Comparison of ENCODE assay signal across 9 cellular contexts in the genomic region with DNA sequence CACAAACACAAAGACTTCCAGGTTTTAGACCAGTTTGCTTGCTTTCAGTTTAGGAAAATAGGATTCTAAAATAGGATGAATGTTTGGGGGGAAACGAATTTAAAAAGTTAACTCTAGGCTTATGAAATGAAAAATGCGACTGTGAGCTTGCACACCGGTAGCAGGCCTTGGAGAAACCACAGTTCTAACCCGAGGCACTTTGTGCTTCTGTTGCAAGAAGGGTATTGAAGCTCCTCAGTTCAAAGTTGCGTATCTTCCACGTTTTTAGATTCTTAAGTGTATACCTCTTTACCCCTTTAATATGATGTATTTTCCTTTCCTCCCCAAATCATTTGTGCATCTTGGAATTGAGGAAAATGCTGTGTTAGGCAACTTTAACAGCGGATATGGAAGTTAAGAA. TPM values are rescaled to one million over a fixed set of nuclear protein-coding genes. Genes with fewer than 3 reads are reported as not detected.
DNase-seq lines count a peak whose midpoint lies in the region; ATAC-seq and TF ChIP-seq lines count a peak whose summit lies in the region.
"Had no signal": no experiment of that assay in that cellular context is flagged by ENCODE, and none has a peak within 500 bp of the region (broad histone marks: within the 10 kb centered on the region; RNA-seq: fewer than 3 reads in every experiment).

No MANE protein-coding gene starts in this region.

- no peak for TF ChIP-seq POLR2A in testis (IDR thresholded peaks at IDR 0.05)

- peak overlapping the region; percentile 90 for H3K27ac Mint-ChIP-seq in activated CD4-positive, alpha-beta T cell treated with anti-CD3 and anti-CD28 coated beads, Interleukin-2, amount 10 ng/mL, durations not matched to agents 24 days and 14 days
- H3K27ac Mint-ChIP-seq in activated B cell treated with CpG ODN at 0.5 μM for 24 hours, result no peak overlapping the region

- intact Hi-C loops in activated CD4-positive, alpha-beta T cell treated with anti-CD3 and anti-CD28 coated beads, Interleukin-2, amount 10 ng/mL, durations not matched to agents 24 days and 14 days (cut with micrococcal nuclease), result loop anchor here (1.0 to 5.0 kb wide), 6 partner anchors 43 to 273 kb away; no protein-coding TSS in a partner anchor
- intact Hi-C loops in activated B cell treated with CpG ODN at 0.5 μM for 24 hours (cut with micrococcal nuclease), result loop anchor here (2.0 to 10.0 kb wide), 3 partner anchors 129 to 1989 kb away; a partner anchor contains a TSS
- intact Hi-C loops in testis (cut with DNase I; ENCODE audit: low total_unique reads), result no loop called here

- peaks cover 12% of the 10 kb centered on the region for H3K27me3 ChIP-seq in iPS-18a (ENCODE audit: control insufficient read depth, insufficient read depth, low read length)
- H3K27me3 ChIP-seq in testis, result no peaks in the 10 kb centered on the region

- POLR2A ChIA-PET in activated B cell treated with CpG ODN at 0.5 μM for 24 hours (lab: Charles Lee), result no interaction called here

- no peak overlapping the region for H3K9ac ChIP-seq in iPS-18a (ENCODE audit: low read length)

- 41 to 56% methylated on average over 7 of the region's 7 CpGs for WGBS in testis, 2 donors

- H3K27me3 Mint-ChIP-seq in activated CD4-positive, alpha-beta T cell treated with anti-CD3 and anti-CD28 coated beads, Interleukin-2, amount 10 ng/mL, durations not matched to agents 24 days and 14 days, result no peaks in the 10 kb centered on the region
- H3K27me3 Mint-ChIP-seq in activated B cell treated with CpG ODN at 0.5 μM for 24 hours, result no peaks in the 10 kb centered on the region

- CTCF ChIA-PET in activated B cell treated with CpG ODN at 0.5 μM for 24 hours (lab: Charles Lee), result interaction anchor here (1.2 to 1.6 kb wide), 2 partner anchors 56 to 152 kb away, joined by 3 to 8 read pairs; no protein-coding TSS in a partner anchor

- peak overlapping the region; percentile 96 for H3K4me3 Mint-ChIP-seq in activated CD4-positive, alpha-beta T cell treated with anti-CD3 and anti-CD28 coated beads, Interleukin-2, amount 10 ng/mL, durations not matched to agents 24 days and 14 days
- H3K4me3 Mint-ChIP-seq in activated B cell treated with CpG ODN at 0.5 μM for 24 hours, result peak overlapping the region; percentile 92

- H3K4me3 ChIP-seq in iPS-18a (ENCODE audit: low read length) (peak overlapping the region; percentile 79), testis (peak overlapping the region; percentile 12 to 51)

- H3K36me3 Mint-ChIP-seq in activated CD4-positive, alpha-beta T cell treated with anti-CD3 and anti-CD28 coated beads, Interleukin-2, amount 10 ng/mL, durations not matched to agents 24 days and 14 days (ENCODE audit: low read depth), result peaks cover 63% of the 10 kb centered on the region
- H3K36me3 Mint-ChIP-seq in activated B cell treated with CpG ODN at 0.5 μM for 24 hours (ENCODE audit: low read depth), result peaks cover 29% of the 10 kb centered on the region

- H3K9me3 ChIP-seq in iPS-18a (ENCODE audit: control insufficient read depth, low read depth, low read length) (no peaks in the 10 kb centered on the region), testis (no peaks in the 10 kb centered on the region)

- H3K4me1 Mint-ChIP-seq in activated CD4-positive, alpha-beta T cell treated with anti-CD3 and anti-CD28 coated beads, Interleukin-2, amount 10 ng/mL, durations not matched to agents 24 days and 14 days, result peaks cover 63% of the 10 kb centered on the region
- H3K4me1 Mint-ChIP-seq in activated B cell treated with CpG ODN at 0.5 μM for 24 hours, result peaks cover 66% of the 10 kb centered on the region

- ATAC-seq in activated B cell treated with CpG ODN at 0.5 μM for 24 hours (ENCODE audit: low read depth) (no peak), GM18861 (IDR thresholded peaks at IDR 0.05; ENCODE audit: unreplicated experiment) (no peak)

- H3K9me3 Mint-ChIP-seq in activated CD4-positive, alpha-beta T cell treated with anti-CD3 and anti-CD28 coated beads, Interleukin-2, amount 10 ng/mL, durations not matched to agents 24 days and 14 days, result no peaks in the 10 kb centered on the region
- H3K9me3 Mint-ChIP-seq in activated B cell treated with CpG ODN at 0.5 μM for 24 hours, result no peaks in the 10 kb centered on the region

- peaks cover 8% of the 10 kb centered on the region for H3K36me3 ChIP-seq in iPS-18a (ENCODE audit: control insufficient read depth, low read depth, low read length)
- no peaks in the 10 kb centered on the region for H3K36me3 ChIP-seq in testis (ENCODE audit: low read depth, missing control alignments)

- TF ChIP-seq CTCF in activated B cell treated with CpG ODN at 0.5 μM for 24 hours (IDR thresholded peaks at IDR 0.05) (no peak), testis (IDR thresholded peaks at IDR 0.05) (no peak)

- H3K4me1 ChIP-seq in iPS-18a (ENCODE audit: control insufficient read depth, low read depth, low read length) (peaks cover 24% of the 10 kb centered on the region), testis (peaks cover 30% of the 10 kb centered on the region)

- H3K27ac ChIP-seq in iPS-18a (ENCODE audit: low read length) (no peak overlapping the region), testis (no peak overlapping the region)

- DNase-seq in activated CD4-positive, alpha-beta T cell treated with anti-CD3 and anti-CD28 coated beads, Interleukin-2, amount 10 ng/mL, durations not matched to agents 24 days and 14 days, result peak; percentile 70
- no peak for DNase-seq in activated CD4-positive, alpha-beta T cell treated with anti-CD3 and anti-CD28 coated beads, Interleukin-2, amount 50 U/mL, for 4 hours
- DNase-seq in activated B cell treated with CpG ODN at 0.5 μM for 24 hours, result no peak
- no peak for DNase-seq in testis
- DNase-seq in AG08396 (ENCODE audit: low spot score), result no peak
- no peak for DNase-seq in NCI-H2107 treated with DMSO at 0.1 percent for 48 hours (lab: John Stamatoyannopoulos, UW; ENCODE audit: unreplicated experiment)
- DNase-seq: stimulated activated naive CD4-positive, alpha-beta T cell treated with Interleukin-2 at 50 U/mL for 16 hours had no signal

RNA-seq across cellular contexts. Expression of a gene that starts 2.4 kb away (rescaled TPM):
- total RNA-seq in activated CD4-positive, alpha-beta T cell treated with anti-CD3 and anti-CD28 coated beads, Interleukin-2, amount 10 ng/mL, durations not matched to agents 24 days and 14 days, result 151 and 154 TPM in 2 replicates
- total RNA-seq in activated B cell treated with CpG ODN at 0.5 μM for 24 hours (40.2 and 40.5 TPM in 2 replicates), testis (100 to 1,000 TPM in 1 of 2 donors, 10 to 100 TPM in 1; 88.8 to 102 TPM)
- polyA plus RNA-seq in testis (ENCODE audit: insufficient read depth, low read depth, low replicate concordance), result 107 TPM

RNA-seq across cellular contexts. Expression of a gene that starts 2.4 kb away (rescaled TPM):
- 52.8 and 55.4 TPM in 2 replicates for total RNA-seq in activated CD4-positive, alpha-beta T cell treated with anti-CD3 and anti-CD28 coated beads, Interleukin-2, amount 10 ng/mL, durations not matched to agents 24 days and 14 days
- total RNA-seq in activated B cell treated with CpG ODN at 0.5 μM for 24 hours, result 7.7 and 9.0 TPM in 2 replicates
- 10 to 100 TPM; 59.5 to 61.9 TPM for total RNA-seq in testis
- polyA plus RNA-seq in testis (ENCODE audit: insufficient read depth, low read depth, low replicate concordance), result 16.3 TPM
